In the genomic region with DNA sequence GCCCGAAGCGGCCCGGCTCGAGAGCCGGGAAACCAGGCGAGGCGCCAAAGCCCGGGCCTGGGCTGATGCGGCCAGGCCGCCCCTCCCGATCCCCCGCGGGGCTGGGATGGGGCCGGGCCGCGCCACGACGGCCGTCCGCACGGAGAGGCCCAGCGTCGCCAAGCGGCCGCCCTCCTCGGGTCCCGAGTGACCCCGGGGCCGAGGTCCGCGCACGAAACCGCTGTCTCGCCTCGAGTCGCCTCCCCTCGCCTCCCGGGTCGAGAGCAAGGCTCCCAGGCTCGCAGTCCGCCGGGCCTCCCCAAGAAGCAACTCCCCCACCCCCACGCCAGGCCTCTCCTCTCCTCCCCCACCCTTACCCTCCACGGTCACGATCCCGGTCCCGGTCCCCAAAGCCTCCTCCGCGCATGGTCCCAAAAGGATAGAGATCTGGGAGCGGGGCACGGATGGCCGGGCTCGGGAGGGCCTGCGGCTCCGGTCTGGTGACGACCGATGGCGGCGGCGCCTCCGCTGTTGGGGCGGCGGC, we compare ENCODE assay signal across 8 cellular contexts. TPM values are rescaled to one million over a fixed set of nuclear protein-coding genes. Genes with fewer than 3 reads are reported as not detected.
DNase-seq lines count a peak whose midpoint lies in the region; ATAC-seq, FAIRE-seq and TF ChIP-seq lines count a peak whose summit lies in the region.

No MANE protein-coding gene starts in this region.

- TF ChIP-seq CTCF in lower leg skin (IDR thresholded peaks at IDR 0.05) (no peak), D721Med (IDR thresholded peaks at IDR 0.05; ENCODE audit: insufficient read depth, missing control alignments) (no peak)

- H3K4me3 ChIP-seq in HUES6 (ENCODE audit: low read depth, low read length) = peak overlapping the region; percentile 94
- H3K4me3 ChIP-seq in lower leg skin (ENCODE audit: low read depth, poor library complexity, severe bottlenecking) = peak overlapping the region; percentile 95

- 0 to 1% methylated on average over 29 to 48 of the region's 63 CpGs for WGBS in lower leg skin, 2 donors

- H3K4me1 ChIP-seq in HUES6 (ENCODE audit: control insufficient read depth, insufficient read depth, low read length) = peaks cover 24% of the 10 kb centered on the region

- peak; percentile 26 for ATAC-seq in GM21381 (IDR thresholded peaks at IDR 0.05; ENCODE audit: unreplicated experiment)
- ATAC-seq in activated CD4-positive, CD25-positive, alpha-beta regulatory T cell treated with anti-CD3 and anti-CD28 coated beads, Interleukin-2, amount 50 U/mL, for 24 hours = peak; percentile 15 to 27

- peak overlapping the region; percentile 100 for H3K27ac ChIP-seq in HUES6 (ENCODE audit: low read depth, low read length)

- DNase-seq in DMS153 treated with DMSO at 0.1 percent for 48 hours (lab: John Stamatoyannopoulos, UW; ENCODE audit: unreplicated experiment) (peak; percentile 66), dermis blood vessel endothelial cell (peak; percentile 61), lower leg skin (ENCODE audit: low spot score in 2 of 2) (peak; percentile 47 to 94), D721Med (ENCODE audit: insufficient read length, low spot score) (no peak)
- DNase-seq in stimulated activated CD4-positive, alpha-beta T cell treated with anti-CD3 and anti-CD28 coated beads, Interleukin-4, amount 100 ng/mL, for 48 hours (ENCODE audit: low read depth in 2 of 2) = peak; percentile 40 to 50

- no peak for FAIRE-seq in D721Med (lab: Jason Lieb, UNC)

- no peaks in the 10 kb centered on the region for H3K9me3 ChIP-seq in HUES6 (ENCODE audit: control insufficient read depth, insufficient read depth, low read depth, low read length)

- intact Hi-C loops in lower leg skin (cut with DNase I; ENCODE audit: low total_unique reads) = no loop called here

- peak in 1 of 2 donors; percentile 37 for TF ChIP-seq POLR2A in lower leg skin (IDR thresholded peaks at IDR 0.05)

- no peaks in the 10 kb centered on the region for H3K27me3 ChIP-seq in HUES6 (ENCODE audit: control insufficient read depth, insufficient read depth, low read length)

- peak overlapping the region; percentile 100 for H3K9ac ChIP-seq in HUES6 (ENCODE audit: low read length)

- H3K36me3 ChIP-seq in HUES6 (ENCODE audit: control insufficient read depth, insufficient read depth, low read length) = peaks cover 47% of the 10 kb centered on the region

RNA-seq across cellular contexts. Expression of a gene that starts 0.5 kb away (rescaled TPM):
- total RNA-seq in dermis blood vessel endothelial cell (414 and 538 TPM in 2 replicates), lower leg skin (100 to 1,000 TPM; 419 to 723 (median 493) TPM)

RNA-seq across cellular contexts. Expression of a gene that starts 37.8 kb away (rescaled TPM):
- total RNA-seq in dermis blood vessel endothelial cell = 30.6 and 45.3 TPM in 2 replicates
- total RNA-seq in lower leg skin = 1 to 10 TPM in 2 of 4 donors, under 1 TPM in 2; 0.80 to 5.1 (median 1.3) TPM

RNA-seq across cellular contexts. Expression of a gene that starts 50.7 kb away (rescaled TPM):
- total RNA-seq in dermis blood vessel endothelial cell = not detected in 2 replicates
- 1 to 10 TPM in 1 of 4 donors, under 1 TPM in 2, not detected in 1; 0.29 to 1.4 (median 0.46) TPM for total RNA-seq in lower leg skin
